ENCODE assay signal across 2 cellular contexts in the genomic region with DNA sequence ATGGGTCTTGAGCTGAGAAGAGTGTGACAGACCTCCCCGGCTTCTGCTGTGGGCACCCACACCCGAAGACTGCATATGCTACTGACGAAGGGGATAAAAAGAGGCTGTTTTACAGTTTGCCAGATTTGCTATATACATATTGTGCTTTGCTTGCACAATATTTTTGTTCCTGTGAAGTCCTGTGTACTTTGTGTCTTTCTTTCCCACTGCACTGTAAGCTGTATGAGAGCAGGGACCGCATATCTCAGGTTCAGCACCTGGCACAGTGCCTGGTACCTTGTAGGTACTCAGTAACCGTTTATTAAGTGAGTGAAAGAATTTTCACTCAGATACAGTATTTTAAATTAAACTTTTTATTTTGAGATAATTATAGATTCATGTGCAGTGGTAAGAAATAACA.
A peak's percentile ranks its signal among the peaks of the same experiment; 100 is the strongest.
TF ChIP-seq lines count a peak whose summit lies in the region.

No MANE protein-coding gene starts in this region.

TF ChIP-seq in GM23338, 12 proteins besides CTCF, POLR2A, EP300 and RAD21 (continues in another document):
- TF ChIP-seq CREB1 (CRISPR knock-in tag; IDR thresholded peaks at IDR 0.05; ENCODE audit: low read depth), result no peak
- no peak for TF ChIP-seq STAT1 (IDR thresholded peaks at IDR 0.05; ENCODE audit: unreplicated experiment)
- no peak for TF ChIP-seq REST (IDR thresholded peaks at IDR 0.05; ENCODE audit: unreplicated experiment)
- no peak for TF ChIP-seq ZNF114 (CRISPR knock-in tag; IDR thresholded peaks at IDR 0.05)
- no peak for TF ChIP-seq NANOG (IDR thresholded peaks at IDR 0.05; ENCODE audit: borderline replicate concordance)
- no peak for TF ChIP-seq ZNF331 (CRISPR knock-in tag; IDR thresholded peaks at IDR 0.05; ENCODE audit: low read depth)
- no peak for TF ChIP-seq EZH2phosphoT487 (IDR thresholded peaks at IDR 0.05; ENCODE audit: unreplicated experiment)
- TF ChIP-seq, protein P1, sequence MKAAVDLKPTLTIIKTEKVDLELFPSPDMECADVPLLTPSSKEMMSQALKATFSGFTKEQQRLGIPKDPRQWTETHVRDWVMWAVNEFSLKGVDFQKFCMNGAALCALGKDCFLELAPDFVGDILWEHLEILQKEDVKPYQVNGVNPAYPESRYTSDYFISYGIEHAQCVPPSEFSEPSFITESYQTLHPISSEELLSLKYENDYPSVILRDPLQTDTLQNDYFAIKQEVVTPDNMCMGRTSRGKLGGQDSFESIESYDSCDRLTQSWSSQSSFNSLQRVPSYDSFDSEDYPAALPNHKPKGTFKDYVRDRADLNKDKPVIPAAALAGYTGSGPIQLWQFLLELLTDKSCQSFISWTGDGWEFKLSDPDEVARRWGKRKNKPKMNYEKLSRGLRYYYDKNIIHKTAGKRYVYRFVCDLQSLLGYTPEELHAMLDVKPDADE (IDR thresholded peaks at IDR 0.05), result no peak
- TF ChIP-seq, protein P2, sequence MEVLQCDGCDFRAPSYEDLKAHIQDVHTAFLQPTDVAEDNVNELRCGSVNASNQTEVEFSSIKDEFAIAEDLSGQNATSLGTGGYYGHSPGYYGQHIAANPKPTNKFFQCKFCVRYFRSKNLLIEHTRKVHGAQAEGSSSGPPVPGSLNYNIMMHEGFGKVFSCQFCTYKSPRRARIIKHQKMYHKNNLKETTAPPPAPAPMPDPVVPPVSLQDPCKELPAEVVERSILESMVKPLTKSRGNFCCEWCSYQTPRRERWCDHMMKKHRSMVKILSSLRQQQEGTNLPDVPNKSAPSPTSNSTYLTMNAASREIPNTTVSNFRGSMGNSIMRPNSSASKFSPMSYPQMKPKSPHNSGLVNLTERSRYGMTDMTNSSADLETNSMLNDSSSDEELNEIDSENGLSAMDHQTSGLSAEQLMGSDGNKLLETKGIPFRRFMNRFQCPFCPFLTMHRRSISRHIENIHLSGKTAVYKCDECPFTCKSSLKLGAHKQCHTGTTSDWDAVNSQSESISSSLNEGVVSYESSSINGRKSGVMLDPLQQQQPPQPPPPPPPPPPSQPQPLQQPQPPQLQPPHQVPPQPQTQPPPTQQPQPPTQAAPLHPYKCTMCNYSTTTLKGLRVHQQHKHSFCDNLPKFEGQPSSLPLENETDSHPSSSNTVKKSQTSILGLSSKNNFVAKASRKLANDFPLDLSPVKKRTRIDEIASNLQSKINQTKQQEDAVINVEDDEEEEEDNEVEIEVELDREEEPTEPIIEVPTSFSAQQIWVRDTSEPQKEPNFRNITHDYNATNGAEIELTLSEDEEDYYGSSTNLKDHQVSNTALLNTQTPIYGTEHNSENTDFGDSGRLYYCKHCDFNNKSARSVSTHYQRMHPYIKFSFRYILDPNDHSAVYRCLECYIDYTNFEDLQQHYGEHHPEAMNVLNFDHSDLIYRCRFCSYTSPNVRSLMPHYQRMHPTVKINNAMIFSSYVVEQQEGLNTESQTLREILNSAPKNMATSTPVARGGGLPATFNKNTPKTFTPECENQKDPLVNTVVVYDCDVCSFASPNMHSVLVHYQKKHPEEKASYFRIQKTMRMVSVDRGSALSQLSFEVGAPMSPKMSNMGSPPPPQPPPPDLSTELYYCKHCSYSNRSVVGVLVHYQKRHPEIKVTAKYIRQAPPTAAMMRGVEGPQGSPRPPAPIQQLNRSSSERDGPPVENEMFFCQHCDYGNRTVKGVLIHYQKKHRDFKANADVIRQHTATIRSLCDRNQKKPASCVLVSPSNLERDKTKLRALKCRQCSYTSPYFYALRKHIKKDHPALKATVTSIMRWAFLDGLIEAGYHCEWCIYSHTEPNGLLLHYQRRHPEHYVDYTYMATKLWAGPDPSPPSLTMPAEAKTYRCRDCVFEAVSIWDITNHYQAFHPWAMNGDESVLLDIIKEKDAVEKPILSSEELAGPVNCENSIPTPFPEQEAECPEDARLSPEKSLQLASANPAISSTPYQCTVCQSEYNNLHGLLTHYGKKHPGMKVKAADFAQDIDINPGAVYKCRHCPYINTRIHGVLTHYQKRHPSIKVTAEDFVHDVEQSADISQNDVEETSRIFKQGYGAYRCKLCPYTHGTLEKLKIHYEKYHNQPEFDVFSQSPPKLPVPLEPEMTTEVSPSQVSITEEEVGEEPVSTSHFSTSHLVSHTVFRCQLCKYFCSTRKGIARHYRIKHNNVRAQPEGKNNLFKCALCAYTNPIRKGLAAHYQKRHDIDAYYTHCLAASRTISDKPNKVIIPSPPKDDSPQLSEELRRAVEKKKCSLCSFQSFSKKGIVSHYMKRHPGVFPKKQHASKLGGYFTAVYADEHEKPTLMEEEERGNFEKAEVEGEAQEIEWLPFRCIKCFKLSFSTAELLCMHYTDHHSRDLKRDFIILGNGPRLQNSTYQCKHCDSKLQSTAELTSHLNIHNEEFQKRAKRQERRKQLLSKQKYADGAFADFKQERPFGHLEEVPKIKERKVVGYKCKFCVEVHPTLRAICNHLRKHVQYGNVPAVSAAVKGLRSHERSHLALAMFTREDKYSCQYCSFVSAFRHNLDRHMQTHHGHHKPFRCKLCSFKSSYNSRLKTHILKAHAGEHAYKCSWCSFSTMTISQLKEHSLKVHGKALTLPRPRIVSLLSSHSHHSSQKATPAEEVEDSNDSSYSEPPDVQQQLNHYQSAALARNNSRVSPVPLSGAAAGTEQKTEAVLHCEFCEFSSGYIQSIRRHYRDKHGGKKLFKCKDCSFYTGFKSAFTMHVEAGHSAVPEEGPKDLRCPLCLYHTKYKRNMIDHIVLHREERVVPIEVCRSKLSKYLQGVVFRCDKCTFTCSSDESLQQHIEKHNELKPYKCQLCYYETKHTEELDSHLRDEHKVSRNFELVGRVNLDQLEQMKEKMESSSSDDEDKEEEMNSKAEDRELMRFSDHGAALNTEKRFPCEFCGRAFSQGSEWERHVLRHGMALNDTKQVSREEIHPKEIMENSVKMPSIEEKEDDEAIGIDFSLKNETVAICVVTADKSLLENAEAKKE (CRISPR knock-in tag; IDR thresholded peaks at IDR 0.05), result no peak
- TF ChIP-seq EZH2 (IDR thresholded peaks at IDR 0.05; ENCODE audit: low read depth, unreplicated experiment), result no peak

TF ChIP-seq in IMR-90, 13 proteins besides CTCF, POLR2A, EP300 and RAD21:
- no peak for TF ChIP-seq MXI1 (IDR thresholded peaks at IDR 0.05; ENCODE audit: borderline replicate concordance, low read depth, low read length)
- TF ChIP-seq MAFK (IDR thresholded peaks at IDR 0.05; ENCODE audit: low read depth, low read length), result 0 out of 2 replicates have a peak, but pooled peaks have one; percentile 14
- TF ChIP-seq RCOR1 (IDR thresholded peaks at IDR 0.05; ENCODE audit: insufficient replicate concordance, low read length), result no peak
- TF ChIP-seq CEBPB (IDR thresholded peaks at IDR 0.05; ENCODE audit: low read depth, low read length), result no peak
- TF ChIP-seq FOS (IDR thresholded peaks at IDR 0.05; ENCODE audit: low read depth, low read length), result no peak
